In the genomic region with DNA sequence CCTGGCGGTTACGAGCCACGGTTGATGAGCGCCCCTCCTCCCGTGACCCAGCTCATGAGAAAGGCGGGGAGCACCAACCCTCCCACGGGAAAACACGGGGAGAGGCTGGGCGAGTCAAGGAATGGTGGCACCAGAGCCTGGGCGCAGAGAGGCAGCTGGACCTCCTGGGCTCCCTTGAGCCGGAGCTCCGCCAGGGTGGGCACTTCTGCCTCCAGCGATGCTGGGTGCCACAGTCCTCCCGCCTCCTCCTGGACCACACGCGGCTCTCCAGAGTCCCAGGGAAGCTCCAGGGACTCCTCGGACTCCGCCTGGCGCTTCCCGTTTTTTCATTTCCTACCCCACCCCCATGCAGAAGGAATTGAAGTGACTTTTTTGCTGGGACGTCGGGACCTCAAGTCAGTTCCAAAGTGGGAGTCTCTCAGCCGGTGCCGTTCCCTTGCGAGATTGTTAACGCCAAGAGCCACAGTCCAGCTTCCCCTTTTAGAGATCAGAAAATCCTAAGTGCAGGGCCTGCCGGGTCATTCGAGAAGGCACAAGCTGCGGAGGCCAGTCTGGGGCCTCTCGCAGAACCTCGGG, we compare ENCODE assay signal across 13 cellular contexts. TPM values are rescaled to one million over a fixed set of nuclear protein-coding genes. Genes with fewer than 3 reads are reported as not detected.
DNase-seq lines count a peak whose midpoint lies in the region; ATAC-seq and TF ChIP-seq lines count a peak whose summit lies in the region.
"Had no signal": no experiment of that assay in that cellular context is flagged by ENCODE, and none has a peak within 500 bp of the region (broad histone marks: within the 10 kb centered on the region; RNA-seq: fewer than 3 reads in every experiment).

No MANE protein-coding gene starts in this region.

- H3K9me3 Mint-ChIP-seq in activated CD8-positive, alpha-beta T cell treated with anti-CD3 and anti-CD28 coated beads, Interleukin-2, amount 10 ng/mL, durations not matched to agents 7 days and 5 days (ENCODE audit: insufficient read depth): no peaks in the 10 kb centered on the region
- H3K9me3 Mint-ChIP-seq in activated CD8-positive, alpha-beta T cell treated with anti-CD3 and anti-CD28 coated beads for 36 hours: no peaks in the 10 kb centered on the region
- no peaks in the 10 kb centered on the region for H3K9me3 Mint-ChIP-seq in activated naive CD8-positive, alpha-beta T cell treated with anti-CD3 and anti-CD28 coated beads, Interleukin-2, amount 10 ng/mL, durations not matched to agents 7 days and 5 days
- H3K9me3 Mint-ChIP-seq: activated naive CD4-positive, alpha-beta T cell treated with anti-CD3 and anti-CD28 coated beads, Interleukin-2, amount 50 U/mL, for 72 hours had no signal

- intact Hi-C loops in activated CD8-positive, alpha-beta T cell treated with anti-CD3 and anti-CD28 coated beads for 36 hours (cut with micrococcal nuclease): no loop called here

- no peaks in the 10 kb centered on the region for H3K9me3 ChIP-seq in neutrophil
- H3K9me3 ChIP-seq: gastrocnemius medialis, thoracic aorta had no signal

- H3K4me3 Mint-ChIP-seq in activated CD8-positive, alpha-beta T cell treated with anti-CD3 and anti-CD28 coated beads, Interleukin-2, amount 10 ng/mL, durations not matched to agents 7 days and 5 days: peak overlapping the region; percentile 31
- no peak overlapping the region for H3K4me3 Mint-ChIP-seq in activated CD8-positive, alpha-beta T cell treated with anti-CD3 and anti-CD28 coated beads for 36 hours
- peak overlapping the region; percentile 19 for H3K4me3 Mint-ChIP-seq in activated naive CD8-positive, alpha-beta T cell treated with anti-CD3 and anti-CD28 coated beads, Interleukin-2, amount 10 ng/mL, durations not matched to agents 7 days and 5 days

- no peak for DNase-seq in activated CD8-positive, alpha-beta T cell treated with anti-CD3 and anti-CD28 coated beads, Interleukin-2, amount 10 ng/mL, durations not matched to agents 7 days and 5 days
- no peak for DNase-seq in activated CD8-positive, alpha-beta T cell treated with anti-CD3 and anti-CD28 coated beads for 36 hours
- DNase-seq in Kasumi-1 (lab: John Stamatoyannopoulos, UW): peak; percentile 57 to 59
- DNase-seq in activated naive CD8-positive, alpha-beta T cell treated with anti-CD3 and anti-CD28 coated beads, Interleukin-2, amount 10 ng/mL, durations not matched to agents 7 days and 5 days: no peak
- no peak for DNase-seq in DMS 273 (lab: John Stamatoyannopoulos, UW; ENCODE audit: unreplicated experiment)
- DNase-seq in RPMI8226: no peak
- DNase-seq in AG20443 (ENCODE audit: low spot score): no peak
- DNase-seq: gastrocnemius medialis, NCI-H187 had no signal

- H3K27me3 ChIP-seq in neutrophil: peaks cover 100% of the 10 kb centered on the region

- no peak for ATAC-seq in activated CD8-positive, alpha-beta T cell treated with anti-CD3 and anti-CD28 coated beads, Interleukin-2, amount 10 ng/mL, durations not matched to agents 7 days and 5 days
- ATAC-seq in activated CD8-positive, alpha-beta T cell treated with anti-CD3 and anti-CD28 coated beads for 36 hours: no peak
- no peak for ATAC-seq in activated naive CD8-positive, alpha-beta T cell treated with anti-CD3 and anti-CD28 coated beads, Interleukin-2, amount 10 ng/mL, durations not matched to agents 7 days and 5 days (ENCODE audit: low read depth)
- ATAC-seq: gastrocnemius medialis had no signal

- peaks cover 60 to 62% of the 10 kb centered on the region in 2 experiments for H3K4me1 ChIP-seq in neutrophil (ENCODE audit: control insufficient read depth in 1 of 2, insufficient read depth in 1 of 2, low read depth in 1 of 2, low read length in 1 of 2)

- peaks cover 80% of the 10 kb centered on the region for H3K27me3 Mint-ChIP-seq in activated CD8-positive, alpha-beta T cell treated with anti-CD3 and anti-CD28 coated beads, Interleukin-2, amount 10 ng/mL, durations not matched to agents 7 days and 5 days (ENCODE audit: low read depth)
- H3K27me3 Mint-ChIP-seq in activated CD8-positive, alpha-beta T cell treated with anti-CD3 and anti-CD28 coated beads for 36 hours: peaks cover 72% of the 10 kb centered on the region
- H3K27me3 Mint-ChIP-seq in activated naive CD8-positive, alpha-beta T cell treated with anti-CD3 and anti-CD28 coated beads, Interleukin-2, amount 10 ng/mL, durations not matched to agents 7 days and 5 days: peaks cover 77% of the 10 kb centered on the region

- no peaks in the 10 kb centered on the region for H3K36me3 ChIP-seq in neutrophil
- H3K36me3 ChIP-seq: gastrocnemius medialis, thoracic aorta had no signal

- peaks cover 6% of the 10 kb centered on the region for H3K36me3 Mint-ChIP-seq in activated CD8-positive, alpha-beta T cell treated with anti-CD3 and anti-CD28 coated beads, Interleukin-2, amount 10 ng/mL, durations not matched to agents 7 days and 5 days (ENCODE audit: low read depth)
- peaks cover 2% of the 10 kb centered on the region for H3K36me3 Mint-ChIP-seq in activated CD8-positive, alpha-beta T cell treated with anti-CD3 and anti-CD28 coated beads for 36 hours (ENCODE audit: low read depth)
- H3K36me3 Mint-ChIP-seq in activated naive CD8-positive, alpha-beta T cell treated with anti-CD3 and anti-CD28 coated beads, Interleukin-2, amount 10 ng/mL, durations not matched to agents 7 days and 5 days: no peaks in the 10 kb centered on the region

- no peak for TF ChIP-seq CTCF in activated CD8-positive, alpha-beta T cell treated with anti-CD3 and anti-CD28 coated beads for 36 hours (IDR thresholded peaks at IDR 0.05)
- no peak for TF ChIP-seq CTCF in neutrophil (IDR thresholded peaks at IDR 0.05)

- H3K4me3 ChIP-seq in neutrophil (ENCODE audit: low read depth in 1 of 2, low read length in 1 of 2): peak overlapping the region; percentile 47 to 52
- H3K4me3 ChIP-seq: thoracic aorta had no signal

- H3K27ac Mint-ChIP-seq in activated CD8-positive, alpha-beta T cell treated with anti-CD3 and anti-CD28 coated beads, Interleukin-2, amount 10 ng/mL, durations not matched to agents 7 days and 5 days: peak overlapping the region; percentile 39
- H3K27ac Mint-ChIP-seq in activated CD8-positive, alpha-beta T cell treated with anti-CD3 and anti-CD28 coated beads for 36 hours: no peak overlapping the region
- H3K27ac Mint-ChIP-seq in activated naive CD8-positive, alpha-beta T cell treated with anti-CD3 and anti-CD28 coated beads, Interleukin-2, amount 10 ng/mL, durations not matched to agents 7 days and 5 days: peak overlapping the region; percentile 38
- H3K27ac Mint-ChIP-seq: progenitor cell of endocrine pancreas had no signal

- CTCF ChIA-PET in activated CD8-positive, alpha-beta T cell treated with anti-CD3 and anti-CD28 coated beads, Interleukin-2, amount 10 ng/mL, durations not matched to agents 7 days and 5 days (lab: Charles Lee): interaction anchor here (1.2 to 10.5 kb wide), 4 partner anchors 9 to 57 kb away, joined by 4 to 94 read pairs (median 21); a partner anchor contains a TSS
- CTCF ChIA-PET in activated CD8-positive, alpha-beta T cell treated with anti-CD3 and anti-CD28 coated beads for 36 hours (lab: Charles Lee): interaction anchor here (1.1 to 2.7 kb wide), 3 partner anchors 14 to 41 kb away, joined by 3 to 10 read pairs (median 6); no protein-coding TSS in a partner anchor

- peaks cover 55% of the 10 kb centered on the region for H3K4me1 Mint-ChIP-seq in activated CD8-positive, alpha-beta T cell treated with anti-CD3 and anti-CD28 coated beads, Interleukin-2, amount 10 ng/mL, durations not matched to agents 7 days and 5 days (ENCODE audit: low read depth)
- peaks cover 48% of the 10 kb centered on the region for H3K4me1 Mint-ChIP-seq in activated CD8-positive, alpha-beta T cell treated with anti-CD3 and anti-CD28 coated beads for 36 hours (ENCODE audit: low read depth)
- peaks cover 34% of the 10 kb centered on the region for H3K4me1 Mint-ChIP-seq in activated naive CD8-positive, alpha-beta T cell treated with anti-CD3 and anti-CD28 coated beads, Interleukin-2, amount 10 ng/mL, durations not matched to agents 7 days and 5 days

- POLR2A ChIA-PET in activated CD8-positive, alpha-beta T cell treated with anti-CD3 and anti-CD28 coated beads, Interleukin-2, amount 10 ng/mL, durations not matched to agents 7 days and 5 days (lab: Charles Lee): interaction anchor here (2.8 kb wide), 1 partner anchor 37 kb away, joined by 13 read pairs; a partner anchor contains a TSS
- POLR2A ChIA-PET in activated CD8-positive, alpha-beta T cell treated with anti-CD3 and anti-CD28 coated beads for 36 hours (lab: Charles Lee): interaction anchor here (0.6 to 5.6 kb wide), 8 partner anchors 9 to 211 kb away, joined by 3 to 34 read pairs (median 4); a partner anchor contains a TSS
- POLR2A ChIA-PET in activated naive CD8-positive, alpha-beta T cell treated with anti-CD3 and anti-CD28 coated beads, Interleukin-2, amount 10 ng/mL, durations not matched to agents 7 days and 5 days (lab: Charles Lee): interaction anchor here (0.6 to 4.0 kb wide), 3 partner anchors 10 to 482 kb away, joined by 3 to 25 read pairs (median 7); a partner anchor contains a TSS

- H3K27ac ChIP-seq in neutrophil: peak overlapping the region; percentile 40
- H3K27ac ChIP-seq: gastrocnemius medialis, thoracic aorta had no signal

RNA-seq across cellular contexts. Expression of a gene that starts 6.6 kb away (rescaled TPM):
- total RNA-seq in activated CD8-positive, alpha-beta T cell treated with anti-CD3 and anti-CD28 coated beads, Interleukin-2, amount 10 ng/mL, durations not matched to agents 7 days and 5 days: 1 to 10 TPM; 8.6 to 9.4 TPM
- 1 to 10 TPM; 7.0 to 9.4 TPM for total RNA-seq in activated CD8-positive, alpha-beta T cell treated with anti-CD3 and anti-CD28 coated beads for 36 hours
- 1 to 10 TPM; 4.9 to 5.5 TPM for total RNA-seq in activated naive CD8-positive, alpha-beta T cell treated with anti-CD3 and anti-CD28 coated beads, Interleukin-2, amount 10 ng/mL, durations not matched to agents 7 days and 5 days

RNA-seq across cellular contexts. Expression of a gene that starts 25.6 kb away (rescaled TPM):
- total RNA-seq in activated CD8-positive, alpha-beta T cell treated with anti-CD3 and anti-CD28 coated beads, Interleukin-2, amount 10 ng/mL, durations not matched to agents 7 days and 5 days: 10 to 100 TPM; 16.2 to 16.5 TPM
- total RNA-seq in activated CD8-positive, alpha-beta T cell treated with anti-CD3 and anti-CD28 coated beads for 36 hours: 1 to 10 TPM; 8.0 to 9.7 TPM
- total RNA-seq in activated naive CD8-positive, alpha-beta T cell treated with anti-CD3 and anti-CD28 coated beads, Interleukin-2, amount 10 ng/mL, durations not matched to agents 7 days and 5 days: 1 to 10 TPM; 9.2 to 9.6 TPM

RNA-seq across cellular contexts. Expression of a gene that starts 35.7 kb away (rescaled TPM):
- total RNA-seq in activated CD8-positive, alpha-beta T cell treated with anti-CD3 and anti-CD28 coated beads, Interleukin-2, amount 10 ng/mL, durations not matched to agents 7 days and 5 days: 10 to 100 TPM; 50.3 to 57.2 TPM
- total RNA-seq in activated CD8-positive, alpha-beta T cell treated with anti-CD3 and anti-CD28 coated beads for 36 hours: 10 to 100 TPM; 23.9 to 28.0 TPM
- total RNA-seq in activated naive CD8-positive, alpha-beta T cell treated with anti-CD3 and anti-CD28 coated beads, Interleukin-2, amount 10 ng/mL, durations not matched to agents 7 days and 5 days: 10 to 100 TPM; 53.8 to 54.4 TPM

Comparison
In these comparisons a context has a peak if more than half of its experiments do, and no peak if none do; other contexts are left out.
1. DNase-seq: peak in Kasumi-1 (2 of 2); none in activated CD8-positive, alpha-beta T cell treated with anti-CD3 and anti-CD28 coated beads, Interleukin-2, amount 10 ng/mL, durations not matched to agents 7 days and 5 days (single experiment), activated CD8-positive, alpha-beta T cell treated with anti-CD3 and anti-CD28 coated beads for 36 hours (single experiment), activated naive CD8-positive, alpha-beta T cell treated with anti-CD3 and anti-CD28 coated beads, Interleukin-2, amount 10 ng/mL, durations not matched to agents 7 days and 5 days (single experiment), DMS 273 (single experiment), RPMI8226 (single experiment) and AG20443 (single experiment).